ENCODE assay signal across 19 cellular contexts in genomic region chr4:115356176-115356575, GRCh38.
"Had no signal": no experiment of that assay in that cellular context is flagged by ENCODE, and none has a peak within 500 bp of the region (broad histone marks: within the 10 kb centered on the region; RNA-seq: fewer than 3 reads in every experiment).

No MANE protein-coding gene starts in this region.

- H3K4me1 Mint-ChIP-seq: memory B cell; natural killer cell; stimulated activated effector memory CD8-positive, alpha-beta T cell treated with anti-CD3 and anti-CD28 coated beads, Interleukin-12 subunit alpha, Interleukin-12 subunit beta, amount 100 ng/mL, for 72 hours had no signal

- H3K9me3 ChIP-seq: gastrocnemius medialis, ovary, right lobe of liver, thyroid gland had no signal

- H3K36me3 ChIP-seq: gastrocnemius medialis, ovary, right lobe of liver, stomach, thyroid gland had no signal

- H3K27ac ChIP-seq: gastrocnemius medialis, ovary, right lobe of liver, stomach, thyroid gland had no signal

- DNase-seq: cortex of kidney; foreskin fibroblast; gastrocnemius medialis; head of caudate nucleus; natural killer cell; ovary; posterior cingulate gyrus; right lobe of liver; small intestine; stimulated activated CD4-positive, alpha-beta T cell treated with anti-CD3 and anti-CD28 coated beads, Interleukin-15, amount 100 ng/mL, for 24 hours; stimulated activated CD4-positive, alpha-beta T cell treated with anti-CD3 and anti-CD28 coated beads, Interleukin-2, amount 100 ng/mL, for 48 hours; stimulated activated naive CD4-positive, alpha-beta T cell treated with Interleukin-2 at 50 U/mL for 16 hours; stomach; thyroid gland had no signal

- H3K4me3 ChIP-seq: gastrocnemius medialis, lung, ovary, right lobe of liver, stomach, thyroid gland had no signal

- H3K4me3 Mint-ChIP-seq: memory B cell; natural killer cell; stimulated activated effector memory CD8-positive, alpha-beta T cell treated with anti-CD3 and anti-CD28 coated beads, Interleukin-12 subunit alpha, Interleukin-12 subunit beta, amount 100 ng/mL, for 72 hours; type B pancreatic cell had no signal

- ATAC-seq: gastrocnemius medialis; left lobe of liver; natural killer cell; right lobe of liver; stimulated activated effector memory CD8-positive, alpha-beta T cell treated with anti-CD3 and anti-CD28 coated beads, Interleukin-12 subunit alpha, Interleukin-12 subunit beta, amount 100 ng/mL, for 72 hours had no signal

- H3K27me3 Mint-ChIP-seq: memory B cell, type B pancreatic cell had no signal

- H3K27ac Mint-ChIP-seq: memory B cell; natural killer cell; stimulated activated effector memory CD8-positive, alpha-beta T cell treated with anti-CD3 and anti-CD28 coated beads, Interleukin-12 subunit alpha, Interleukin-12 subunit beta, amount 100 ng/mL, for 72 hours; type B pancreatic cell had no signal

- H3K27me3 ChIP-seq: gastrocnemius medialis, ovary, right lobe of liver, stomach, thyroid gland had no signal

- H3K4me1 ChIP-seq: gastrocnemius medialis, right lobe of liver, stomach, thyroid gland had no signal

- H3K36me3 Mint-ChIP-seq: memory B cell; stimulated activated effector memory CD8-positive, alpha-beta T cell treated with anti-CD3 and anti-CD28 coated beads, Interleukin-12 subunit alpha, Interleukin-12 subunit beta, amount 100 ng/mL, for 72 hours; type B pancreatic cell had no signal
